In the genomic region with DNA sequence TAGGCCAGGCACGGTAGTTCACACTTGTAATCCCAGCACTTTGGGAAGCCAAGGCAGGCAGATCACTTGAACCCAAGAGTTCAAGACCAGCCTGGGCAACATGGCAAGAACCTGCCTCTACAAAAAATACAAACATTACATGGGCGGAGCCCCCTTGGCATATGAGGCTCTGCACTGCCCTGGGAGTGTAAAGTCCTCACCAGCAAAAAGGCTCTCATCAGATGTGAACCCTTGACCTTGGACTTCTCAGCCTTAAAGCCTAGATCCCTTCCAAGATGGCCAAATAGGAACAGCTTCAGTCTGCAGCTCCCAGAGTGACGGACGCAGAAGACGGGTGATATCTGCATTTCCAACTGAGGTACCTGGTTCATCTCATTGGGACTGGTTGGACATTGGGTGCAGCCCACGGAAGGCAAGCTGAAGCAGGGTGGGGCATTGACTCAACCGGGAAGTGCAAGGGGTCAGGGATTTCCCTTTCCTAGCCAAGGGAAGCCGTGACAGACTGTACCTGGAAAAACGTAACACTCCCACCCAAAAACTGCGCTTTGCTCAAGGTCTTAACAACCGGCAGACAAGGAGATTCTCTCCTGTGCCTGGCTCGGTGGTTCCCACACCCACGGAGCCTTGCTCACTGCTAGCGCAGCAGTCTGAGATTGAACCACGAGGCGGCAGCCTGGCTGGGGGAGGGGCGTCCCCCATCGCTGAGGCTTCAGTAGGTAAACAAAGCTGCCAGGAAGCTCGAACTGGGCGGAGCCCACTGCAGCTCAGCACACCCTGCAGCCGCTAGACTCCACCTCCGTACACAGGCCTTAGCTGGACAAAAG, we compare ENCODE assay signal across 8 cellular contexts. TPM values are rescaled to one million over a fixed set of nuclear protein-coding genes. Genes with fewer than 3 reads are reported as not detected.
A peak's percentile ranks its signal among the peaks of the same experiment; 100 is the strongest.
DNase-seq lines count a peak whose midpoint lies in the region; ATAC-seq, FAIRE-seq and TF ChIP-seq lines count a peak whose summit lies in the region.
"Not testable (repeated sequence)": the region's sequence is repeated elsewhere in the genome, so short reads cannot be mapped to it uniquely, and the experiment has no call there.

No MANE protein-coding gene starts in this region.

- peaks cover 16 to 38% of the 10 kb centered on the region in 2 donors for H3K36me3 Mint-ChIP-seq in CD4-positive, alpha-beta memory T cell
- H3K36me3 Mint-ChIP-seq in T-cell: peaks cover 34% of the 10 kb centered on the region
- peaks cover 4 to 18% of the 10 kb centered on the region in 2 donors for H3K36me3 Mint-ChIP-seq in activated T-cell treated with anti-CD3 and anti-CD28 coated beads, Interleukin-2, amount 50 U/mL, for 72 hours (ENCODE audit: insufficient read depth in 2 of 2)
- not testable (repeated sequence) for H3K36me3 Mint-ChIP-seq in endothelial cell (ENCODE audit: low read depth, unreplicated experiment)

- H3K4me1 Mint-ChIP-seq in CD4-positive, alpha-beta memory T cell: peaks cover 19 to 43% (median 32%) of the 10 kb centered on the region in 4 donors
- peaks cover 39 to 43% (median 42%) of the 10 kb centered on the region in 3 donors for H3K4me1 Mint-ChIP-seq in T-cell
- H3K4me1 Mint-ChIP-seq in activated T-cell treated with anti-CD3 and anti-CD28 coated beads, Interleukin-2, amount 50 U/mL, for 72 hours (ENCODE audit: low read depth): peaks cover 14% of the 10 kb centered on the region
- not testable (repeated sequence) for H3K4me1 Mint-ChIP-seq in endothelial cell (ENCODE audit: unreplicated experiment)

- not testable (repeated sequence) for TF ChIP-seq CTCF in endothelial cell (IDR thresholded peaks at IDR 0.05; ENCODE audit: unreplicated experiment)

- H3K9me3 ChIP-seq in CD4-positive, alpha-beta memory T cell (ENCODE audit: control insufficient read depth in 1 of 2, low read length in 2 of 2); small intestine (ENCODE audit: control insufficient read depth, low read depth): not testable (repeated sequence)

- H3K9me3 Mint-ChIP-seq in CD4-positive, alpha-beta memory T cell: peaks cover 0 to 27% (median 6%) of the 10 kb centered on the region in 8 donors
- not testable (repeated sequence) for H3K9me3 Mint-ChIP-seq in T-cell; activated T-cell treated with anti-CD3 and anti-CD28 coated beads, Interleukin-2, amount 50 U/mL, for 72 hours; endothelial cell (ENCODE audit: unreplicated experiment)

- DNase-seq in CD4-positive, alpha-beta memory T cell: peak; percentile 54 to 65 (median 60)
- peak; percentile 12 for DNase-seq in Jurkat, Clone E6-1 (ENCODE audit: low read depth, low spot score)
- DNase-seq in T-cell (peak in 33 of 34 experiments; percentile 1 to 49 (median 21)), small intestine (peak; percentile 21)
- DNase-seq in activated CD4-positive, alpha-beta T cell treated with anti-CD3 and anti-CD28 coated beads, Interleukin-2, amount 50 U/mL, for 1 hour: peak; percentile 36
- DNase-seq in activated T-cell treated with anti-CD3 and anti-CD28 coated beads, Interleukin-2, amount 50 U/mL, for 72 hours: peak; percentile 31 to 65
- DNase-seq in endothelial cell (ENCODE audit: low spot score): not testable (repeated sequence)
- DNase-seq in stimulated activated CD4-positive, alpha-beta T cell treated with anti-CD3 and anti-CD28 coated beads, TNF-alpha, amount 100 ng/mL, for 24 hours (ENCODE audit: low read depth in 3 of 3): peak in 2 of 3 experiments; percentile 13 to 48

- H3K4me3 ChIP-seq in CD4-positive, alpha-beta memory T cell (ENCODE audit: low read length in 2 of 2); Jurkat, Clone E6-1 (ENCODE audit: low read length); small intestine (ENCODE audit: low read depth in 1 of 2, low read length in 2 of 2): not testable (repeated sequence)

- POLR2A ChIA-PET in CD4-positive, alpha-beta memory T cell (lab: Charles Lee; ENCODE audit: partially characterized antibody): interaction anchor here (1.0 to 2.0 kb wide), 2 partner anchors 49 to 148 kb away, joined by 3 to 20 read pairs; a partner anchor contains a TSS
- POLR2A ChIA-PET in T-cell (lab: Charles Lee): not testable (repeated sequence)

- 90 to 96% (median 95%) methylated on average over 22 of the region's 22 CpGs for WGBS in small intestine, 3 donors

- not testable (repeated sequence) for H3K27ac ChIP-seq in CD4-positive, alpha-beta memory T cell (ENCODE audit: low read depth, low read length); small intestine (ENCODE audit: low read depth in 1 of 2, low read length in 1 of 2)

- H3K27ac Mint-ChIP-seq in CD4-positive, alpha-beta memory T cell: peak overlapping the region in 5 of 7 donors; percentile 27 to 75 (median 70)
- H3K27ac Mint-ChIP-seq in T-cell: peak overlapping the region in 1 of 2 donors; percentile 36
- H3K27ac Mint-ChIP-seq in activated T-cell treated with anti-CD3 and anti-CD28 coated beads, Interleukin-2, amount 50 U/mL, for 72 hours; endothelial cell (ENCODE audit: unreplicated experiment): not testable (repeated sequence)

- CTCF ChIA-PET in CD4-positive, alpha-beta memory T cell (lab: Charles Lee; ENCODE audit: partially characterized antibody): interaction anchor here (0.9 to 2.0 kb wide), 10 partner anchors 9 to 150 kb away, joined by 3 to 19 read pairs (median 6); no protein-coding TSS in a partner anchor
- CTCF ChIA-PET in T-cell (lab: Charles Lee): not testable (repeated sequence)

- not testable (repeated sequence) for FAIRE-seq in small intestine (lab: Jason Lieb, UNC)

- intact Hi-C loops in CD4-positive, alpha-beta memory T cell (cut with micrococcal nuclease): loop anchor here (2.0 kb wide), 1 partner anchor 50 kb away; a partner anchor contains a TSS

- H3K4me3 Mint-ChIP-seq in CD4-positive, alpha-beta memory T cell: peak overlapping the region; percentile 35 to 77 (median 69)
- H3K4me3 Mint-ChIP-seq in T-cell (peak overlapping the region in 1 of 3 donors; percentile 11), endothelial cell (ENCODE audit: unreplicated experiment) (peak overlapping the region; percentile 63)
- peak overlapping the region in 1 of 2 donors; percentile 16 for H3K4me3 Mint-ChIP-seq in activated T-cell treated with anti-CD3 and anti-CD28 coated beads, Interleukin-2, amount 50 U/mL, for 72 hours

- H3K27me3 ChIP-seq in CD4-positive, alpha-beta memory T cell (ENCODE audit: insufficient read depth, low read length); small intestine (ENCODE audit: control insufficient read depth in 2 of 2, insufficient read depth in 2 of 2, low read length in 2 of 2): not testable (repeated sequence)

- not testable (repeated sequence) for H3K4me1 ChIP-seq in CD4-positive, alpha-beta memory T cell (ENCODE audit: insufficient read depth, low read length); small intestine (ENCODE audit: control insufficient read depth in 2 of 2, insufficient read depth in 1 of 2, low read depth in 1 of 2, low read length in 1 of 2)

- H3K36me3 ChIP-seq in CD4-positive, alpha-beta memory T cell (ENCODE audit: insufficient read depth, low read length); small intestine (ENCODE audit: control insufficient read depth in 2 of 2, insufficient read depth in 2 of 2, low read length in 2 of 2): not testable (repeated sequence)

- H3K27me3 Mint-ChIP-seq in CD4-positive, alpha-beta memory T cell; T-cell; activated T-cell treated with anti-CD3 and anti-CD28 coated beads, Interleukin-2, amount 50 U/mL, for 72 hours (ENCODE audit: low read depth); endothelial cell (ENCODE audit: unreplicated experiment): not testable (repeated sequence)

- ATAC-seq in T-cell (replicated peaks in 1 of 4): peak in 3 of 4 experiments; percentile 54 to 60 (median 55)
- ATAC-seq in activated T-cell treated with anti-CD3 and anti-CD28 coated beads, Interleukin-2, amount 50 U/mL, for 72 hours (replicated peaks in 1 of 2): peak in 1 of 2 donors; percentile 79

RNA-seq across cellular contexts. Expression of a gene that starts 49.4 kb away (rescaled TPM):
- total RNA-seq in CD4-positive, alpha-beta memory T cell: 10 to 100 TPM; 46.6 to 52.2 TPM
- polyA plus RNA-seq in CD4-positive, alpha-beta memory T cell: 10 to 100 TPM; 21.2 to 40.1 TPM
- 23.9 TPM for polyA plus RNA-seq in Jurkat, Clone E6-1 (2012; ENCODE audit: insufficient read depth, insufficient read length)
- total RNA-seq in T-cell (10 to 100 TPM; 28.5 to 48.7 (median 39.4) TPM), endothelial cell (ENCODE audit: unreplicated experiment) (48.2 TPM)
- total RNA-seq in activated T-cell treated with anti-CD3 and anti-CD28 coated beads, Interleukin-2, amount 50 U/mL, for 72 hours: 10 to 100 TPM; 51.2 to 52.4 TPM
- polyA plus RNA-seq in small intestine: 10 to 100 TPM in 1 of 3 donors, 1 to 10 TPM in 2; 5.1 to 18.5 (median 6.3) TPM
